ENCODE assay signal across 8 cellular contexts in genomic region chr14:69261761-69262331, GRCh38. TPM values are rescaled to one million over a fixed set of nuclear protein-coding genes. Genes with fewer than 3 reads are reported as not detected.
DNase-seq lines count a peak whose midpoint lies in the region; ATAC-seq and TF ChIP-seq lines count a peak whose summit lies in the region.

No MANE protein-coding gene starts in this region.

- peak overlapping the region; percentile 61 for H3K4me3 ChIP-seq in rectal smooth muscle tissue (ENCODE audit: low read length)

- in situ Hi-C loops in G401 (cut with HindIII; ENCODE audit: low sequenced_read_pairs) = no loop called here

- H3K27ac ChIP-seq in rectal smooth muscle tissue (ENCODE audit: low read depth, low read length) = no peak overlapping the region

- no peaks in the 10 kb centered on the region for H3K4me1 ChIP-seq in rectal smooth muscle tissue (ENCODE audit: control insufficient read depth, insufficient read depth, low read length)

- H3K9ac ChIP-seq in rectal smooth muscle tissue (ENCODE audit: low read length) = no peak overlapping the region

- DNase-seq in G401 (ENCODE audit: low spot score) (peak; percentile 13), SK-N-DZ (ENCODE audit: low spot score) (peak; percentile 59), left ventricle myocardium superior (peak; percentile 72), NCI-H1092 treated with DMSO at 0.1 percent for 48 hours (lab: John Stamatoyannopoulos, UW) (no peak), activated gamma-delta T cell (lab: John Stamatoyannopoulos, UW) (no peak), NOMO-1 treated with DMSO at 0.1 percent for 48 hours (lab: John Stamatoyannopoulos, UW; ENCODE audit: unreplicated experiment) (no peak)

- H3K36me3 ChIP-seq in rectal smooth muscle tissue (ENCODE audit: control insufficient read depth, insufficient read depth, low read length) = no peaks in the 10 kb centered on the region

- intact Hi-C loops in left ventricle myocardium superior (cut with micrococcal nuclease) = no loop called here

- ATAC-seq in left ventricle myocardium superior (peak; percentile 70), GM18505 (IDR thresholded peaks at IDR 0.05; ENCODE audit: unreplicated experiment) (no peak)

- TF ChIP-seq POLR2A in GM18505 (IDR thresholded peaks at IDR 0.05; ENCODE audit: borderline replicate concordance, extremely low read depth, insufficient read depth, insufficient read length) = no peak

- peaks cover 2% of the 10 kb centered on the region for H3K27me3 ChIP-seq in rectal smooth muscle tissue (ENCODE audit: control insufficient read depth, insufficient read depth, low read length)

RNA-seq across cellular contexts. Expression of gene GALNT16, which starts 1.9 kb away (rescaled TPM):
- 0.10 and 2.7 TPM in 2 replicates for total RNA-seq in G401 (2014; rRNA removed; shearing (Covaris generic))
- polyA plus RNA-seq in SK-N-DZ (2014; cell fraction: cytosol; rRNA removed) = 25.1 and 30.7 TPM in 2 replicates
- polyA plus RNA-seq in SK-N-DZ (2014; cell fraction: nucleus; rRNA removed) = 33.6 and 44.9 TPM in 2 replicates
- total RNA-seq in left ventricle myocardium superior = 101 TPM

Comparison
In these comparisons a context has a peak if more than half of its experiments do, and no peak if none do; other contexts are left out.
1. DNase-seq: peak in G401 (single experiment), SK-N-DZ (single experiment) and left ventricle myocardium superior (single experiment); none in NCI-H1092 treated with DMSO at 0.1 percent for 48 hours (single experiment), activated gamma-delta T cell (single experiment) and NOMO-1 treated with DMSO at 0.1 percent for 48 hours (single experiment).
2. RNA of gene GALNT16, which starts 1.9 kb away (total RNA-seq): 101 TPM in left ventricle myocardium superior (single experiment); 0.10 to 2.7 TPM in G401; every median in the first group is over 10 times any median in the second.